ENCODE assay signal across 11 cellular contexts in the genomic region with DNA sequence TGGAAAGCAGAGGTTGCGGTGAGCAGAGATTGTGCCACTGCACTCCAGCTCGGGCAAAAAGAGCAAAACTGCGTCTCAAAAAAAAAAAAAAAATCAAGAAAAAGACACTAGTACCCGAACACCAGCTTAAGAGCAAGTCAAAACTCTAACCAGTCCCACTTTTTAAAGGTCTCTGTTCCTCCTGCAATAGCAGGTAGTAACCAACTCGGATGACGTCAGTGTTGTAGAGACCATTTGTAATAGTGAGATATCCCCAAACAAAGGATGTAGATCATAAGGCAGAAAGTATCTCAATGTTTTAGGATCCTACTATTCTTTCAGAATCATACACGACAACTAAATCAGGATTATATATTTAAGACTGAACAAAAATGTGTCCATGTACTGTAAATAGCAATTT.
DNase-seq lines count a peak whose midpoint lies in the region; ATAC-seq and TF ChIP-seq lines count a peak whose summit lies in the region.
"Had no signal": no experiment of that assay in that cellular context is flagged by ENCODE, and none has a peak within 500 bp of the region (broad histone marks: within the 10 kb centered on the region; RNA-seq: fewer than 3 reads in every experiment).

No MANE protein-coding gene starts in this region.

- TF ChIP-seq CTCF in astrocyte of the cerebellum (IDR thresholded peaks at IDR 0.05; ENCODE audit: low read depth, low read length, missing control alignments) (no peak), nephron progenitor cell (IDR thresholded peaks at IDR 0.05) (no peak)

- peaks cover 2% of the 10 kb centered on the region for H3K9me3 Mint-ChIP-seq in nephron progenitor cell

- ATAC-seq in GM21723 (IDR thresholded peaks at IDR 0.05; ENCODE audit: unreplicated experiment) (no peak), GM18505 (IDR thresholded peaks at IDR 0.05; ENCODE audit: unreplicated experiment) (no peak)

- peaks cover 30% of the 10 kb centered on the region for H3K36me3 Mint-ChIP-seq in nephron progenitor cell (ENCODE audit: low read depth)

- H3K27me3 Mint-ChIP-seq in nephron progenitor cell (ENCODE audit: low read depth, poor library complexity): no peaks in the 10 kb centered on the region

- peak overlapping the region; percentile 95 for H3K4me3 ChIP-seq in astrocyte of the cerebellum (ENCODE audit: low read depth, low read length)
- H3K4me3 ChIP-seq: uterus had no signal

- peak overlapping the region; percentile 94 for H3K4me3 Mint-ChIP-seq in nephron progenitor cell

- peak; percentile 36 for DNase-seq in NCI-H82 (lab: John Stamatoyannopoulos, UW)
- no peak for DNase-seq in NCI-H82 treated with DMSO at 0.1 percent for 48 hours (lab: John Stamatoyannopoulos, UW; ENCODE audit: unreplicated experiment)
- DNase-seq in NCI-H2107 (lab: John Stamatoyannopoulos, UW): peak; percentile 27
- DNase-seq in astrocyte of the cerebellum (ENCODE audit: low read depth): no peak
- DNase-seq in nephron progenitor cell: no peak
- DNase-seq in SKM-1 treated with dmso at 0.1 percent for 144 hours (lab: John Stamatoyannopoulos, UW; ENCODE audit: unreplicated experiment): no peak
- DNase-seq: islet precursor cell; stimulated activated CD4-positive, alpha-beta T cell treated with anti-CD3 and anti-CD28 coated beads, Interleukin-15, amount 100 ng/mL, for 24 hours; uterus had no signal

- H3K27ac Mint-ChIP-seq in nephron progenitor cell: peak overlapping the region; percentile 97

- TF ChIP-seq POLR2A in GM18505 (IDR thresholded peaks at IDR 0.05; ENCODE audit: borderline replicate concordance, extremely low read depth, insufficient read depth, insufficient read length): no peak

- peaks cover 47% of the 10 kb centered on the region for H3K4me1 Mint-ChIP-seq in nephron progenitor cell

- in situ Hi-C loops in astrocyte of the cerebellum (cut with HindIII; ENCODE audit: low sequenced_read_pairs): no loop called here

Comparison
In these comparisons a context has a peak if more than half of its experiments do, and no peak if none do; other contexts are left out.
1. DNase-seq: peak in NCI-H82 (single experiment) and NCI-H2107 (single experiment); none in NCI-H82 treated with DMSO at 0.1 percent for 48 hours (single experiment), astrocyte of the cerebellum (single experiment), nephron progenitor cell (single experiment) and SKM-1 treated with dmso at 0.1 percent for 144 hours (single experiment).